9 cellular contexts compared by ENCODE assay signal in genomic region chr11:66845143-66845875, GRCh38. TPM values are rescaled to one million over a fixed set of nuclear protein-coding genes. Genes with fewer than 3 reads are reported as not detected.
DNase-seq lines count a peak whose midpoint lies in the region; ATAC-seq and TF ChIP-seq lines count a peak whose summit lies in the region.
"Had no signal": no experiment of that assay in that cellular context is flagged by ENCODE, and none has a peak within 500 bp of the region (broad histone marks: within the 10 kb centered on the region; RNA-seq: fewer than 3 reads in every experiment).

No MANE protein-coding gene starts in this region.

- H3K27me3 Mint-ChIP-seq in Calu3 (ENCODE audit: unreplicated experiment), result no peaks in the 10 kb centered on the region
- H3K27me3 Mint-ChIP-seq in central memory CD8-positive, alpha-beta T cell, result no peaks in the 10 kb centered on the region

- TF ChIP-seq POLR2A in NB4 (IDR thresholded peaks at IDR 0.05; ENCODE audit: extremely low read depth, insufficient read length) (no peak), ovary (IDR thresholded peaks at IDR 0.05) (no peak)

- no peaks in the 10 kb centered on the region for H3K9me3 Mint-ChIP-seq in Calu3 (ENCODE audit: low read depth, unreplicated experiment)
- no peaks in the 10 kb centered on the region for H3K9me3 Mint-ChIP-seq in central memory CD8-positive, alpha-beta T cell

- no peak overlapping the region for H3K27ac Mint-ChIP-seq in Calu3 (ENCODE audit: unreplicated experiment)
- H3K27ac Mint-ChIP-seq in central memory CD8-positive, alpha-beta T cell (ENCODE audit: low read depth), result peak overlapping the region; percentile 51

- no peak overlapping the region for H3K4me3 ChIP-seq in NB4 (ENCODE audit: low read depth, low read length)
- no peak overlapping the region for H3K4me3 ChIP-seq in ovary

- no peak for TF ChIP-seq EP300 in ovary (IDR thresholded peaks at IDR 0.05)

- H3K27me3 ChIP-seq in ovary, result no peaks in the 10 kb centered on the region

- no peak overlapping the region for H3K27ac ChIP-seq in ovary

- peak overlapping the region; percentile 92 for H3K4me3 Mint-ChIP-seq in Calu3 (ENCODE audit: low read depth, unreplicated experiment)
- peak overlapping the region; percentile 97 for H3K4me3 Mint-ChIP-seq in central memory CD8-positive, alpha-beta T cell

- intact Hi-C loops in Calu3 (cut with micrococcal nuclease; ENCODE audit: unreplicated experiment) (no loop called here), ovary (cut with DNase I) (loop anchor here in 1 of 4 donors (5.0 kb wide), 1 partner anchor 608 kb away; no protein-coding TSS in a partner anchor)

- BruUV-seq in Calu3 (replicated peaks; lab: Mats Ljungman, UMichigan), result no TSS peak

- H3K36me3 Mint-ChIP-seq in Calu3 (ENCODE audit: insufficient read depth, unreplicated experiment), result peaks cover 76% of the 10 kb centered on the region
- peaks cover 22% of the 10 kb centered on the region for H3K36me3 Mint-ChIP-seq in central memory CD8-positive, alpha-beta T cell (ENCODE audit: insufficient read depth)

- peaks cover 29% of the 10 kb centered on the region for H3K4me1 Mint-ChIP-seq in Calu3 (ENCODE audit: low read depth, unreplicated experiment)
- H3K4me1 Mint-ChIP-seq in central memory CD8-positive, alpha-beta T cell, result peaks cover 35% of the 10 kb centered on the region

- H3K4me1 ChIP-seq in ovary (ENCODE audit: insufficient read depth), result peaks cover 14% of the 10 kb centered on the region

- no peaks in the 10 kb centered on the region for H3K9me3 ChIP-seq in ovary

- no peak for ATAC-seq in central memory CD8-positive, alpha-beta T cell (replicated peaks; ENCODE audit: extremely low read depth, poor library complexity, severe bottlenecking)
- no peak for ATAC-seq in GM21786 (IDR thresholded peaks at IDR 0.05; ENCODE audit: unreplicated experiment)

- CTCF ChIA-PET in Calu3 (lab: Charles Lee), result interaction anchor here (0.7 to 0.8 kb wide), 2 partner anchors 125 to 302 kb away, joined by 3 to 4 read pairs; no protein-coding TSS in a partner anchor

- no peaks in the 10 kb centered on the region for H3K36me3 ChIP-seq in ovary

- WGBS in ovary, 3 donors, result 82 to 85% (median 83%) methylated on average over 15 of the region's 15 CpGs

- DNase-seq in Calu3 (no peak), NB4 (ENCODE audit: low read depth) (peak; percentile 1), ovary (peak in 3 of 5 donors; percentile 15 to 32 (median 21)), occipital lobe (lab: John Stamatoyannopoulos, UW) (no peak), HUDEP-2 (lab: John Stamatoyannopoulos, UW; ENCODE audit: unreplicated experiment in 76 of 76) (no peak)
- DNase-seq in central memory CD8-positive, alpha-beta T cell (ENCODE audit: low spot score in 2 of 2), result no peak
- DNase-seq: DMS153, foreskin melanocyte had no signal

- TF ChIP-seq CTCF in Calu3 (IDR thresholded peaks at IDR 0.05; ENCODE audit: unreplicated experiment), result no peak
- no peak for TF ChIP-seq CTCF in NB4 (IDR thresholded peaks at IDR 0.05; ENCODE audit: low read depth, low read length)
- no peak for TF ChIP-seq CTCF in ovary (IDR thresholded peaks at IDR 0.05)

RNA-seq across cellular contexts. Expression of gene RCE1, which starts 2.1 kb away (rescaled TPM):
- total RNA-seq in Calu3 (2022) (23.5 and 26.2 TPM in 2 replicates), ovary (10 to 100 TPM; 13.8 to 31.1 (median 18.2) TPM), occipital lobe (12.2 TPM)
- polyA plus RNA-seq in ovary, result 10 to 100 TPM in 1 of 2 donors, 1 to 10 TPM in 1; 7.0 to 14.6 TPM

RNA-seq across cellular contexts. Expression of gene LRFN4, which starts 11.6 kb away (rescaled TPM):
- total RNA-seq in Calu3 (2022) (30.1 and 30.3 TPM in 2 replicates), ovary (10 to 100 TPM in 4 of 7 donors, 1 to 10 TPM in 3; 1.3 to 18.1 (median 10.6) TPM), occipital lobe (47.7 TPM)
- polyA plus RNA-seq in ovary, result 1 to 10 TPM in 1 of 2 donors, not detected in 1; 7.9 TPM

Comparison
In these comparisons a context has a peak if more than half of its experiments do, and no peak if none do; other contexts are left out.
1. DNase-seq: peak in NB4 (single experiment) and ovary (3 of 5); none in Calu3 (single experiment), central memory CD8-positive, alpha-beta T cell (0 of 2), occipital lobe (single experiment) and HUDEP-2 (0 of 76).